ENCODE assay signal across 1 cellular context in genomic region chr16:23149267-23149992, GRCh38.
TF ChIP-seq lines count a peak whose summit lies in the region.

Gene USP31, minus strand, starts transcription at chr16:23149452. Its CDS starts 182 bp downstream, at chr16:23149270.

TF ChIP-seq in HepG2, 621 proteins besides CTCF, POLR2A, EP300 and RAD21 (continued from another document and continues in another):
- TF ChIP-seq AKNA (CRISPR knock-in tag; IDR thresholded peaks at IDR 0.05; ENCODE audit: borderline replicate concordance) (no peak), SAFB2 (CRISPR knock-in tag; IDR thresholded peaks at IDR 0.05; ENCODE audit: borderline replicate concordance, low read depth) (peak; percentile 52; the same call in 1 of the 2 replicates), RERE (CRISPR knock-in tag; IDR thresholded peaks at IDR 0.05; ENCODE audit: low read depth) (no peak), THYN1 (CRISPR knock-in tag; IDR thresholded peaks at IDR 0.05; ENCODE audit: borderline replicate concordance, low read depth) (no peak), PLRG1 (conservative IDR thresholded peaks at IDR 0.05) (no peak), NR1H2 (CRISPR knock-in tag; IDR thresholded peaks at IDR 0.05; ENCODE audit: borderline replicate concordance, low read depth) (no peak), HDAC1 (CRISPR knock-in tag; IDR thresholded peaks at IDR 0.05) (peak; percentile 94), MAFG (CRISPR knock-in tag; IDR thresholded peaks at IDR 0.05) (no peak), DDIT3 (CRISPR knock-in tag; IDR thresholded peaks at IDR 0.05) (peak; percentile 52; the same call in 1 of the 2 replicates), PCBP1 (IDR thresholded peaks at IDR 0.05; ENCODE audit: borderline replicate concordance, low read depth, low read length) (no peak), ZNF484 (CRISPR knock-in tag; IDR thresholded peaks at IDR 0.05; ENCODE audit: borderline replicate concordance, low read depth) (no peak), FOXO1 (CRISPR knock-in tag; IDR thresholded peaks at IDR 0.05) (peak; percentile 79), NAIF1 (CRISPR knock-in tag; IDR thresholded peaks at IDR 0.05; ENCODE audit: borderline replicate concordance) (no peak), RARG (CRISPR knock-in tag; IDR thresholded peaks at IDR 0.05; ENCODE audit: low read depth) (no peak), ZFP36L2 (CRISPR knock-in tag; IDR thresholded peaks at IDR 0.05) (no peak), AGO1 (IDR thresholded peaks at IDR 0.05; ENCODE audit: low read depth, low read length, poor library complexity, severe bottlenecking) (peak; percentile 39), ZNF563 (CRISPR knock-in tag; IDR thresholded peaks at IDR 0.05) (peak; percentile 68), HMG20B (CRISPR knock-in tag; conservative IDR thresholded peaks at IDR 0.05) (no peak), JUN (CRISPR knock-in tag; IDR thresholded peaks at IDR 0.05) (peak; percentile 58; the same call in 1 of the 2 replicates), ZSCAN20 (CRISPR knock-in tag; IDR thresholded peaks at IDR 0.05; ENCODE audit: borderline replicate concordance) (no peak), WIZ (CRISPR knock-in tag; IDR thresholded peaks at IDR 0.05) (peak; percentile 83; the same call in 1 of the 2 replicates), ZBTB20 (CRISPR knock-in tag; IDR thresholded peaks at IDR 0.05; ENCODE audit: borderline replicate concordance, low read depth) (peak; percentile 22; the same call in 1 of the 2 replicates), MATR3 (CRISPR knock-in tag; IDR thresholded peaks at IDR 0.05) (no peak), MIER3 (CRISPR knock-in tag; IDR thresholded peaks at IDR 0.05; ENCODE audit: borderline replicate concordance) (peak; percentile 98), ZBTB10 (CRISPR knock-in tag; IDR thresholded peaks at IDR 0.05; ENCODE audit: borderline replicate concordance) (no peak), ZNF589 (CRISPR knock-in tag; conservative IDR thresholded peaks at IDR 0.05) (no peak), ZBTB46 (CRISPR knock-in tag; IDR thresholded peaks at IDR 0.05; ENCODE audit: borderline replicate concordance) (no peak), HNF1A (IDR thresholded peaks at IDR 0.05; ENCODE audit: low read depth) (no peak; the same call in 1 of the 2 replicates), HNF1A (CRISPR knock-in tag; IDR thresholded peaks at IDR 0.05; ENCODE audit: borderline replicate concordance) (peak; percentile 30; the same call in 1 of the 2 replicates), RFX1 (IDR thresholded peaks at IDR 0.05) (no peak), ZZZ3 (CRISPR knock-in tag; IDR thresholded peaks at IDR 0.05; ENCODE audit: borderline replicate concordance) (no peak), FOSL1 (CRISPR knock-in tag; IDR thresholded peaks at IDR 0.05; ENCODE audit: borderline replicate concordance) (no peak), TEAD3 (CRISPR knock-in tag; optimal IDR thresholded peaks at IDR 0.05; ENCODE audit: borderline replicate concordance) (peak; percentile 76), PATZ1 (CRISPR knock-in tag; IDR thresholded peaks at IDR 0.05) (peak; percentile 80), ATRX (CRISPR knock-in tag; IDR thresholded peaks at IDR 0.05; ENCODE audit: borderline replicate concordance) (no peak)
